8 cellular contexts compared by ENCODE assay signal in the genomic region with DNA sequence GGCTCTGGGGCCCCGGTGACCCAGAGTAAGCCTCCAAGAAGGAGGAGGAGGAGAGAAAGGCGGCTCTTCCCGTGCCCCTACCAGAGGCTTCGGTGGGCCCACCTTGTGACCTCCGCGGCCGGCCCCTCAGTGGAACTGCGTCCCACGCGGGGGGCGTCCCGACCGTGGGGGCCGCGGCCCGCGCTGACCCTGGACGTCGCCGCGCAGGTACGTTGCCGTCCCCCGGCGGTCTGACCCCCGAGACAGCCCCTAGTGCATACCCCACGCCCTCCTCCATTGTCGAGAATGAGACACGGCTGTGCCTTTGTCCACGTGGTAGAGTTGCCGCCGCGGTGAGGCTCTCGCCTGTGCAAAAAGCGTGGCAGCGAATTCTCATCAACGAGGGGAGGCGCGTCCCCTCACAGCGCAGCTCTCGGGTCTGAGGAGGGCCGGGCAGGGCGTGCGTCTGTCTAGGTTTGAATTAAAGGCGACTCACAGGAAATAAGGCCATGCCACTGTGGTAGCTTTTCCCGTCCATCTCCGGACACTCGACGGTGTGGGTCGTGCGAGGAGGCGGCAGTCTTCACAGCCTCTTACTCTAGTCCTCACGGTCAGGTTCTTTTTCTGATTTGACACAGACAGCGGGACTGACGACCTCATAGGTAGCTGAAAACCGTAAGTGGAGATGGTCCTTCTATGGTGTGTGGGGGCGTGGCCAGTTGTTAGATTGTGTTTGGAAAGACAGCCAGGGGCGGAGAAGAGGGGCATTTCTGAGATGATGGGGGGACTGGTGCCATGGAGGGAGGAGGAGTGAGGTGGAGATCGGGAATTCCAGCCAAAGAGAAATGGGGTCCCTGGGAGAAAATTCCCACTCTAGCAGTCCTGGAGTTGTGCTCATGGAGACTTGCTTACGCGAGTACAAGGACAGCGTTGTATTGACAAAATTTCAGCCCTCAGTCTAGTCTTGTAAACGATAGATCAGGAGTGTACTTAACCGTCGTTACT. TPM values are rescaled to one million over a fixed set of nuclear protein-coding genes. Genes with fewer than 3 reads are reported as not detected.
DNase-seq lines count a peak whose midpoint lies in the region; ATAC-seq, FAIRE-seq and TF ChIP-seq lines count a peak whose summit lies in the region.

No MANE protein-coding gene starts in this region.

- CTCF ChIA-PET in activated CD8-positive, alpha-beta T cell treated with anti-CD3 and anti-CD28 coated beads, Interleukin-2, amount 10 ng/mL, durations not matched to agents 7 days and 5 days (lab: Charles Lee) = interaction anchor here (1.0 to 3.3 kb wide), 12 partner anchors 7 to 256 kb away, joined by 3 to 64 read pairs (median 12); a partner anchor contains a TSS
- CTCF ChIA-PET in H1 (lab: Charles Lee; ENCODE audit: partially characterized antibody) = interaction anchor here (2.0 kb wide), 1 partner anchor 11 kb away, joined by 13 read pairs; no protein-coding TSS in a partner anchor

- H4K5ac ChIP-seq in H1 (ENCODE audit: insufficient read length, low read depth, low read length) = no peak overlapping the region

- no peak for FAIRE-seq in H1 (lab: Jason Lieb, UNC)

- H2AK5ac ChIP-seq in H1 (ENCODE audit: low read depth, low read length) = no peak overlapping the region

- H3K9me3 Mint-ChIP-seq in activated CD8-positive, alpha-beta T cell treated with anti-CD3 and anti-CD28 coated beads, Interleukin-2, amount 10 ng/mL, durations not matched to agents 7 days and 5 days (ENCODE audit: insufficient read depth) = no peaks in the 10 kb centered on the region
- H3K9me3 Mint-ChIP-seq in stimulated activated effector memory CD8-positive, alpha-beta T cell treated with anti-CD3 and anti-CD28 coated beads, Interleukin-12 subunit alpha, Interleukin-12 subunit beta, amount 100 ng/mL, for 72 hours = no peaks in the 10 kb centered on the region

- H4K8ac ChIP-seq in H1 (ENCODE audit: extremely low read depth, insufficient read depth, low read length) = peak overlapping the region; percentile 75; the same call in 1 of the 2 replicates

- WGBS in H1 (ENCODE audit: extremely low coverage in 1 of 2, insufficient coverage in 1 of 2, insufficient read length in 1 of 2, insufficient replicate concordance in 2 of 2, low coverage in 1 of 2, low lambda C conversion rate in 2 of 2, missing lambda C conversion rate in 1 of 2), 2 experiments = 5% methylated on average over 57 of the region's 65 CpGs; no CpG with 5 or more reads in 1 of the 2 experiments

- H3K4ac ChIP-seq in H1 (replicated peaks; ENCODE audit: insufficient read length, low read depth, low read length) = peak overlapping the region; percentile 45

- H3K4me3 ChIP-seq in H1 (ENCODE audit: extremely low read depth in 1 of 4, insufficient read depth in 2 of 4, low read depth in 3 of 4, low read length in 4 of 4) (peak overlapping the region; percentile 79 to 90 (median 86)), mucosa of rectum (ENCODE audit: low read length in 2 of 2) (peak overlapping the region; percentile 70 to 89)

- H3K23me2 ChIP-seq in H1 (ENCODE audit: low read depth, low read length) = peaks cover 10% of the 10 kb centered on the region; the same call in 1 of the 2 replicates

- no peak overlapping the region for H3K56ac ChIP-seq in H1 (replicated peaks; ENCODE audit: insufficient read length, low read depth, low read length)

- TF ChIP-seq EP300 in H1 (IDR thresholded peaks at IDR 0.05; ENCODE audit: borderline replicate concordance in 1 of 2, low read depth in 2 of 2, low read length in 2 of 2) = no peak

- TF ChIP-seq CTCF in 22Rv1 (IDR thresholded peaks at IDR 0.05) (no peak), H1 (IDR thresholded peaks at IDR 0.05; ENCODE audit: control extremely low read depth in 1 of 3, insufficient read depth in 1 of 3, low read depth in 1 of 3, low read length in 3 of 3) (no peak)

- peaks cover 38% of the 10 kb centered on the region for H3K4me1 Mint-ChIP-seq in activated CD8-positive, alpha-beta T cell treated with anti-CD3 and anti-CD28 coated beads, Interleukin-2, amount 10 ng/mL, durations not matched to agents 7 days and 5 days (ENCODE audit: low read depth)
- peaks cover 40% of the 10 kb centered on the region for H3K4me1 Mint-ChIP-seq in stimulated activated effector memory CD8-positive, alpha-beta T cell treated with anti-CD3 and anti-CD28 coated beads, Interleukin-12 subunit alpha, Interleukin-12 subunit beta, amount 100 ng/mL, for 72 hours

- H3K79me1 ChIP-seq in H1 (ENCODE audit: low read depth, low read length) = peaks cover 5% of the 10 kb centered on the region; the same call in 1 of the 2 replicates

- peak overlapping the region; percentile 83 for H3K4me3 Mint-ChIP-seq in activated CD8-positive, alpha-beta T cell treated with anti-CD3 and anti-CD28 coated beads, Interleukin-2, amount 10 ng/mL, durations not matched to agents 7 days and 5 days
- peak overlapping the region; percentile 94 for H3K4me3 Mint-ChIP-seq in stimulated activated effector memory CD8-positive, alpha-beta T cell treated with anti-CD3 and anti-CD28 coated beads, Interleukin-12 subunit alpha, Interleukin-12 subunit beta, amount 100 ng/mL, for 72 hours

- DNase-seq in NCI-H345 treated with DMSO at 0.1 percent for 48 hours (lab: John Stamatoyannopoulos, UW; ENCODE audit: unreplicated experiment) = peak; percentile 35
- peak; percentile 72 for DNase-seq in activated CD8-positive, alpha-beta T cell treated with anti-CD3 and anti-CD28 coated beads, Interleukin-2, amount 10 ng/mL, durations not matched to agents 7 days and 5 days
- DNase-seq in H1 (ENCODE audit: low read depth in 1 of 2, low spot score in 2 of 2) = peak in 1 of 2 experiments; percentile 70
- peak; percentile 28 to 82 for DNase-seq in stimulated activated effector memory CD8-positive, alpha-beta T cell treated with anti-CD3 and anti-CD28 coated beads, Interleukin-12 subunit alpha, Interleukin-12 subunit beta, amount 100 ng/mL, for 72 hours (ENCODE audit: low spot score in 2 of 2)

- H3K9me3 ChIP-seq in H1 (ENCODE audit: insufficient read depth in 2 of 2, low read depth in 1 of 2, low read length in 1 of 2) (no peaks in the 10 kb centered on the region), mucosa of rectum (ENCODE audit: control insufficient read depth in 2 of 2, low read length in 2 of 2) (no peaks in the 10 kb centered on the region)

- no peaks in the 10 kb centered on the region for H3K27me3 ChIP-seq in H1 (replicated peaks in 1 of 4; ENCODE audit: control insufficient read depth in 3 of 4, extremely low read depth in 1 of 4, insufficient read depth in 3 of 4, low read length in 3 of 4)
- no peaks in the 10 kb centered on the region for H3K27me3 ChIP-seq in mucosa of rectum (ENCODE audit: control insufficient read depth in 2 of 2, insufficient read depth in 2 of 2, low read length in 2 of 2)

- POLR2A ChIA-PET in activated CD8-positive, alpha-beta T cell treated with anti-CD3 and anti-CD28 coated beads, Interleukin-2, amount 10 ng/mL, durations not matched to agents 7 days and 5 days (lab: Charles Lee) = interaction anchor here (1.3 to 2.6 kb wide), 11 partner anchors 8 to 264 kb away, joined by 3 to 29 read pairs (median 9); a partner anchor contains a TSS
- POLR2A ChIA-PET in H1 (lab: Charles Lee; ENCODE audit: partially characterized antibody) = interaction anchor here (0.8 to 2.2 kb wide), 8 partner anchors 8 to 300 kb away, joined by 3 to 14 read pairs (median 3); a partner anchor contains a TSS

- H4K20me1 ChIP-seq in H1 (replicated peaks in 1 of 2; ENCODE audit: control insufficient read depth in 1 of 2, insufficient read depth in 2 of 2, low read length in 2 of 2) = peaks cover 0 to 10% of the 10 kb centered on the region in 2 experiments

- TF ChIP-seq RAD21 in H1 (IDR thresholded peaks at IDR 0.05 in 1 of 2, conservative IDR thresholded peaks at IDR 0.05 in 1 of 2; ENCODE audit: low read depth in 2 of 2, low read length in 2 of 2) = no peak

- H3K9ac ChIP-seq in H1 (replicated peaks in 1 of 4; ENCODE audit: extremely low read depth in 1 of 4, low read depth in 3 of 4, low read length in 3 of 4) (peak overlapping the region; percentile 35 to 66 (median 56); a peak in 6 of 7 replicates), mucosa of rectum (ENCODE audit: low read depth in 1 of 2, low read length in 2 of 2) (peak overlapping the region; percentile 84 to 97)

- H3K27ac ChIP-seq in 22Rv1 (peak overlapping the region; percentile 90), H1 (ENCODE audit: low read depth, low read length) (peak overlapping the region; percentile 12; the same call in 1 of the 2 replicates), mucosa of rectum (ENCODE audit: low read depth in 2 of 2, low read length in 2 of 2) (peak overlapping the region; percentile 99)

- H3K4me1 ChIP-seq in H1 (replicated peaks in 1 of 4; ENCODE audit: control insufficient read depth in 3 of 4, insufficient read depth in 4 of 4, low read length in 3 of 4) = peaks cover 3 to 12% (median 6%) of the 10 kb centered on the region in 4 experiments; a peak in 6 of 7 replicates
- peaks cover 16 to 19% of the 10 kb centered on the region in 2 donors for H3K4me1 ChIP-seq in mucosa of rectum (ENCODE audit: control insufficient read depth in 2 of 2, insufficient read depth in 2 of 2, low read length in 2 of 2)

- peaks cover 7 to 28% of the 10 kb centered on the region in 2 experiments; a peak in 3 of 4 replicates for H3K79me2 ChIP-seq in H1 (ENCODE audit: control insufficient read depth in 1 of 2, insufficient read depth in 2 of 2, low read length in 2 of 2)

- peak; percentile 5 for ATAC-seq in GM18520 (IDR thresholded peaks at IDR 0.05; ENCODE audit: unreplicated experiment)
- ATAC-seq in HG02981 (IDR thresholded peaks at IDR 0.05; ENCODE audit: unreplicated experiment) = peak; percentile 22
- peak; percentile 31 for ATAC-seq in activated CD8-positive, alpha-beta T cell treated with anti-CD3 and anti-CD28 coated beads, Interleukin-2, amount 10 ng/mL, durations not matched to agents 7 days and 5 days
- peak; percentile 57 for ATAC-seq in stimulated activated effector memory CD8-positive, alpha-beta T cell treated with anti-CD3 and anti-CD28 coated beads, Interleukin-12 subunit alpha, Interleukin-12 subunit beta, amount 100 ng/mL, for 72 hours

- no peak overlapping the region for H4K91ac ChIP-seq in H1 (replicated peaks; ENCODE audit: insufficient read length, low read length)

- H3K36me3 ChIP-seq in H1 (ENCODE audit: control insufficient read depth in 2 of 4, insufficient read depth in 4 of 4, low read length in 3 of 4) = peaks cover 0 to 9% (median 9%) of the 10 kb centered on the region in 4 experiments; a peak in 6 of 8 replicates
- peaks cover 6 to 15% of the 10 kb centered on the region in 2 donors for H3K36me3 ChIP-seq in mucosa of rectum (ENCODE audit: control insufficient read depth in 2 of 2, insufficient read depth in 2 of 2, low read length in 2 of 2)

- peak overlapping the region; percentile 100 for H3K27ac Mint-ChIP-seq in activated CD8-positive, alpha-beta T cell treated with anti-CD3 and anti-CD28 coated beads, Interleukin-2, amount 10 ng/mL, durations not matched to agents 7 days and 5 days
- H3K27ac Mint-ChIP-seq in stimulated activated effector memory CD8-positive, alpha-beta T cell treated with anti-CD3 and anti-CD28 coated beads, Interleukin-12 subunit alpha, Interleukin-12 subunit beta, amount 100 ng/mL, for 72 hours = peak overlapping the region; percentile 100

- H2BK12ac ChIP-seq in H1 (ENCODE audit: low read depth, low read length) = no peak overlapping the region

- peaks cover 28% of the 10 kb centered on the region for H3K36me3 Mint-ChIP-seq in activated CD8-positive, alpha-beta T cell treated with anti-CD3 and anti-CD28 coated beads, Interleukin-2, amount 10 ng/mL, durations not matched to agents 7 days and 5 days (ENCODE audit: low read depth)
- peaks cover 42% of the 10 kb centered on the region for H3K36me3 Mint-ChIP-seq in stimulated activated effector memory CD8-positive, alpha-beta T cell treated with anti-CD3 and anti-CD28 coated beads, Interleukin-12 subunit alpha, Interleukin-12 subunit beta, amount 100 ng/mL, for 72 hours

- H3K27me3 Mint-ChIP-seq in activated CD8-positive, alpha-beta T cell treated with anti-CD3 and anti-CD28 coated beads, Interleukin-2, amount 10 ng/mL, durations not matched to agents 7 days and 5 days (ENCODE audit: low read depth) = no peaks in the 10 kb centered on the region

- H2BK5ac ChIP-seq in H1 (ENCODE audit: low read depth, low read length) = 0 out of 2 replicates have a peak overlapping the region, but pooled peaks have one; percentile 42

- H2BK120ac ChIP-seq in H1 (replicated peaks; ENCODE audit: low read depth, low read length) = no peak overlapping the region

- no peak overlapping the region for H2AFZ ChIP-seq in H1 (ENCODE audit: low read length)

- no peak overlapping the region for H2BK20ac ChIP-seq in H1 (ENCODE audit: low read length)

- TF ChIP-seq POLR2A in H1 (IDR thresholded peaks at IDR 0.05; ENCODE audit: control extremely low read depth in 1 of 2, low read depth in 2 of 2, low read length in 2 of 2) = no peak

- H2BK15ac ChIP-seq in H1 (ENCODE audit: low read length) = no peak overlapping the region

- H3K23ac ChIP-seq in H1 (ENCODE audit: insufficient read length) = no peak overlapping the region

- H3K14ac ChIP-seq in H1 (ENCODE audit: insufficient read length) = no peak overlapping the region

- no peak overlapping the region; the same call in 1 of the 2 replicates for H3K18ac ChIP-seq in H1 (ENCODE audit: extremely low read depth, low read length)

- peak overlapping the region; percentile 91 to 96 for H3K4me2 ChIP-seq in H1 (ENCODE audit: insufficient read depth in 1 of 2, low read depth in 2 of 2, low read length in 2 of 2)

RNA-seq across cellular contexts. Expression of a gene that starts 0.6 kb away (rescaled TPM):
- 10 to 100 TPM; 34.8 to 35.5 TPM for total RNA-seq in activated CD8-positive, alpha-beta T cell treated with anti-CD3 and anti-CD28 coated beads, Interleukin-2, amount 10 ng/mL, durations not matched to agents 7 days and 5 days
- total RNA-seq in H1 (2021; fragmentation: NEBNext Ultra II Directional; extraction: Animal tissue kit (Norgen Biotek cat#: 25700)) = 20.4 and 23.1 TPM in 2 replicates
- 24.3 and 26.5 TPM in 2 replicates for polyA plus RNA-seq in H1 (2011; rRNA removed)
- 24.9 TPM for polyA plus RNA-seq in H1 (2011; cell fraction: cytosol; rRNA removed)
- 19.2 TPM for polyA plus RNA-seq in H1 (2011; cell fraction: nucleus; rRNA removed)
- 15.1 to 22.8 TPM (median 18.6 TPM) in 4 replicates for polyA plus RNA-seq in H1 (2012, experiment 1 of 2)
- polyA plus RNA-seq in H1 (2012, experiment 2 of 2) = 26.4 TPM
- polyA plus RNA-seq in H1 (2013, experiment 1 of 2) = 23.3 TPM
- polyA plus RNA-seq in H1 (2013, experiment 2 of 2) = 22.5 TPM
- polyA minus RNA-seq in H1 (2011; rRNA and poly(A)+ RNA removed) = 13.0 and 14.3 TPM in 2 replicates
- 9.3 TPM for polyA minus RNA-seq in H1 (2011; cell fraction: cytosol; rRNA and poly(A)+ RNA removed)
- 7.2 TPM for polyA minus RNA-seq in H1 (2011; cell fraction: nucleus; rRNA and poly(A)+ RNA removed)

RNA-seq across cellular contexts. Expression of a gene that starts 10.8 kb away (rescaled TPM):
- 10 to 100 TPM; 11.1 to 15.8 TPM for total RNA-seq in activated CD8-positive, alpha-beta T cell treated with anti-CD3 and anti-CD28 coated beads, Interleukin-2, amount 10 ng/mL, durations not matched to agents 7 days and 5 days
- total RNA-seq in H1 (2021; fragmentation: NEBNext Ultra II Directional; extraction: Animal tissue kit (Norgen Biotek cat#: 25700)) = 11.9 and 14.5 TPM in 2 replicates
- polyA plus RNA-seq in H1 (2011; rRNA removed) = 8.2 and 16.2 TPM in 2 replicates
- polyA plus RNA-seq in H1 (2011; cell fraction: cytosol; rRNA removed) = 15.2 TPM
- polyA plus RNA-seq in H1 (2011; cell fraction: nucleus; rRNA removed) = 51.0 TPM
- 7.7 to 14.7 TPM (median 10.5 TPM) in 4 replicates for polyA plus RNA-seq in H1 (2012, experiment 1 of 2)
- 1.1 TPM for polyA plus RNA-seq in H1 (2012, experiment 2 of 2)
- 4.6 TPM for polyA plus RNA-seq in H1 (2013, experiment 1 of 2)
- polyA plus RNA-seq in H1 (2013, experiment 2 of 2) = 4.8 TPM
- 56.7 and 63.7 TPM in 2 replicates for polyA minus RNA-seq in H1 (2011; rRNA and poly(A)+ RNA removed)
- polyA minus RNA-seq in H1 (2011; cell fraction: cytosol; rRNA and poly(A)+ RNA removed) = 13.9 TPM
- polyA minus RNA-seq in H1 (2011; cell fraction: nucleus; rRNA and poly(A)+ RNA removed) = 40.3 TPM

Comparison
In these comparisons a context has a peak if more than half of its experiments do, and no peak if none do; other contexts are left out.
1. H3K27ac ChIP-seq: peak in every context shown above with its lines; median percentile 99 in mucosa of rectum; 90 in 22Rv1; 12 in H1.
2. ATAC-seq: peak in every context shown above with its lines; median percentile 57 in stimulated activated effector memory CD8-positive, alpha-beta T cell treated with anti-CD3 and anti-CD28 coated beads, Interleukin-12 subunit alpha, Interleukin-12 subunit beta, amount 100 ng/mL, for 72 hours; 31 in activated CD8-positive, alpha-beta T cell treated with anti-CD3 and anti-CD28 coated beads, Interleukin-2, amount 10 ng/mL, durations not matched to agents 7 days and 5 days; 22 in HG02981; 5 in GM18520.